ENCODE assay signal across 2 cellular contexts in genomic region chr5:116951217-116951616, GRCh38.
TF ChIP-seq lines count a peak whose summit lies in the region.

No MANE protein-coding gene starts in this region.

TF ChIP-seq in HepG2, 621 proteins besides CTCF, POLR2A, EP300 and RAD21 (continued from another document):
- TF ChIP-seq, protein P1, sequence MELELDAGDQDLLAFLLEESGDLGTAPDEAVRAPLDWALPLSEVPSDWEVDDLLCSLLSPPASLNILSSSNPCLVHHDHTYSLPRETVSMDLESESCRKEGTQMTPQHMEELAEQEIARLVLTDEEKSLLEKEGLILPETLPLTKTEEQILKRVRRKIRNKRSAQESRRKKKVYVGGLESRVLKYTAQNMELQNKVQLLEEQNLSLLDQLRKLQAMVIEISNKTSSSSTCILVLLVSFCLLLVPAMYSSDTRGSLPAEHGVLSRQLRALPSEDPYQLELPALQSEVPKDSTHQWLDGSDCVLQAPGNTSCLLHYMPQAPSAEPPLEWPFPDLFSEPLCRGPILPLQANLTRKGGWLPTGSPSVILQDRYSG (CRISPR knock-in tag; IDR thresholded peaks at IDR 0.05): no peak

TF ChIP-seq in K562, 482 proteins besides CTCF, POLR2A, EP300 and RAD21 (continued from another document):
- TF ChIP-seq ZNF449 (CRISPR knock-in tag; IDR thresholded peaks at IDR 0.05) (no peak), ZNF436 (CRISPR knock-in tag; IDR thresholded peaks at IDR 0.05) (no peak), OTX1 (CRISPR knock-in tag; IDR thresholded peaks at IDR 0.05) (no peak), BCL6 (CRISPR knock-in tag; IDR thresholded peaks at IDR 0.05) (no peak), NCOA1 (IDR thresholded peaks at IDR 0.05; ENCODE audit: low read depth) (no peak), MGA (IDR thresholded peaks at IDR 0.05) (no peak), ZNF253 (CRISPR knock-in tag; conservative IDR thresholded peaks at IDR 0.05) (no peak), ESRRB (CRISPR knock-in tag; IDR thresholded peaks at IDR 0.05; ENCODE audit: borderline replicate concordance) (no peak), BRD4 (IDR thresholded peaks at IDR 0.05) (no peak), FOXK2 (conservative IDR thresholded peaks at IDR 0.05 in 1 of 2, IDR thresholded peaks at IDR 0.05 in 1 of 2; ENCODE audit: low read depth in 2 of 2) (no peak), TSC22D4 (tag; IDR thresholded peaks at IDR 0.05) (no peak), MAFG (tag; conservative IDR thresholded peaks at IDR 0.05) (peak; percentile 72), ZEB2 (IDR thresholded peaks at IDR 0.05) (no peak), MAFF (IDR thresholded peaks at IDR 0.05; ENCODE audit: low read length) (peak; percentile 79), ETV5 (CRISPR knock-in tag; IDR thresholded peaks at IDR 0.05; ENCODE audit: low read depth) (no peak), HNRNPK (IDR thresholded peaks at IDR 0.05; ENCODE audit: low read depth, low read length, poor library complexity, severe bottlenecking) (no peak), MAFK (IDR thresholded peaks at IDR 0.05; ENCODE audit: low read length) (peak; percentile 76)
- TF ChIP-seq, protein P2, sequence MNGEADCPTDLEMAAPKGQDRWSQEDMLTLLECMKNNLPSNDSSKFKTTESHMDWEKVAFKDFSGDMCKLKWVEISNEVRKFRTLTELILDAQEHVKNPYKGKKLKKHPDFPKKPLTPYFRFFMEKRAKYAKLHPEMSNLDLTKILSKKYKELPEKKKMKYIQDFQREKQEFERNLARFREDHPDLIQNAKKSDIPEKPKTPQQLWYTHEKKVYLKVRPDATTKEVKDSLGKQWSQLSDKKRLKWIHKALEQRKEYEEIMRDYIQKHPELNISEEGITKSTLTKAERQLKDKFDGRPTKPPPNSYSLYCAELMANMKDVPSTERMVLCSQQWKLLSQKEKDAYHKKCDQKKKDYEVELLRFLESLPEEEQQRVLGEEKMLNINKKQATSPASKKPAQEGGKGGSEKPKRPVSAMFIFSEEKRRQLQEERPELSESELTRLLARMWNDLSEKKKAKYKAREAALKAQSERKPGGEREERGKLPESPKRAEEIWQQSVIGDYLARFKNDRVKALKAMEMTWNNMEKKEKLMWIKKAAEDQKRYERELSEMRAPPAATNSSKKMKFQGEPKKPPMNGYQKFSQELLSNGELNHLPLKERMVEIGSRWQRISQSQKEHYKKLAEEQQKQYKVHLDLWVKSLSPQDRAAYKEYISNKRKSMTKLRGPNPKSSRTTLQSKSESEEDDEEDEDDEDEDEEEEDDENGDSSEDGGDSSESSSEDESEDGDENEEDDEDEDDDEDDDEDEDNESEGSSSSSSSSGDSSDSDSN (IDR thresholded peaks at IDR 0.05; ENCODE audit: borderline replicate concordance in 1 of 2, low read depth in 2 of 2, low read length in 2 of 2): no peak
